In the genomic region with DNA sequence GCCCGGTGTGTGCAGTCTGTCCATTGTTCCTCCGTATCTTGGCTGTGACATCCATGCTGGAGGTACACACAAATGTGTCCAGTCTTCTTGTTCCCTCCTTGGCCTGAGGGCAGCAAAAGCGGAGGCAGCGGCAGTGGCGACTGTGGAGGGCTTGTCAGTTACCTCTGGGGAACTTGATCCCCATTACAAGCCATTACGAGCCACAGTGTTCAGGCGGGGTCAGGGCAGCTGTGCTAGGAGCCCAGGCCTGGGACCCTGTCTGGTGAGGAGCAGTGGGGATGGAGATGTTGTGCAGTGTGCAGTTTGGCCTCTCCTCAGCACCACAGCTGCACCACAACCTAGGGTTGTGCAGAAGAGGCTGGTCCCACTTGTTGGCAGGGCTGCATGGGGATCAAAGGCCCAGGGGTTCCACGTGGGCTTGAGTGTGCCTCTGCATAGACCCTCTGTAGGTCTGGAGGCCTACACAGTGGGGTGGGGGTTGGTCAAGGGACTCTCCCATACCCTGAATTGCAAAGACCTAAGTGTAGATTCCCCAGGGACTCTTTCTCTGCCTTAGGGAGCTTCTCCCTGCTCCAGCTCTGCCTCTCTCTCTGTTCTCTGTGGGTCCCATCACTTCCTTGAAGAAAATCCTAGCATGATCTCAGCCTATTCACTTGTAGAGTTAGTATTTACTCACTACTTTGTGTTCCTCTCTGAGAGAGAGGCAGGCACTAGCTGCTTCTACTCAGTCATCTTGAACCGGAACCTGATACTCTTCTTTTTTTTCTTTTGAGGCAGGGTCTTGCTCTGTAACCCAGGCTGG, we compare ENCODE assay signal across 8 cellular contexts. TPM values are rescaled to one million over a fixed set of nuclear protein-coding genes. Genes with fewer than 3 reads are reported as not detected.
DNase-seq lines count a peak whose midpoint lies in the region; ATAC-seq and TF ChIP-seq lines count a peak whose summit lies in the region.

No MANE protein-coding gene starts in this region.

- H3K27ac ChIP-seq in right cardiac atrium (ENCODE audit: low read length) (peak overlapping the region; percentile 68), vagina (peak overlapping the region; percentile 63)
- peak overlapping the region; percentile 73 for H3K27ac ChIP-seq in naive thymus-derived CD4-positive, alpha-beta T cell (ENCODE audit: low read depth, low read length)

- H3K4me1 ChIP-seq in right cardiac atrium (ENCODE audit: control insufficient read depth, insufficient read depth, low read length) = peaks cover 10% of the 10 kb centered on the region
- H3K4me1 ChIP-seq in naive thymus-derived CD4-positive, alpha-beta T cell (ENCODE audit: control insufficient read depth in 2 of 2, insufficient read depth in 2 of 2, low read length in 2 of 2) = peaks cover 12 to 13% of the 10 kb centered on the region in 2 donors
- peaks cover 31% of the 10 kb centered on the region for H3K4me1 ChIP-seq in vagina

- H3K9me3 ChIP-seq in right cardiac atrium (ENCODE audit: control insufficient read depth, low read length) (no peaks in the 10 kb centered on the region), vagina (no peaks in the 10 kb centered on the region)
- no peaks in the 10 kb centered on the region for H3K9me3 ChIP-seq in naive thymus-derived CD4-positive, alpha-beta T cell (ENCODE audit: control insufficient read depth in 2 of 3, low read length in 3 of 3)

- peaks cover 69% of the 10 kb centered on the region for H3K4me1 Mint-ChIP-seq in central memory CD8-positive, alpha-beta T cell
- peaks cover 45 to 74% (median 62%) of the 10 kb centered on the region in 7 donors for H3K4me1 Mint-ChIP-seq in naive thymus-derived CD4-positive, alpha-beta T cell

- WGBS in right cardiac atrium = 74% methylated on average over 9 of the region's 9 CpGs

- peak in 1 of 2 donors; percentile 29 for ATAC-seq in right cardiac atrium
- no peak for ATAC-seq in central memory CD8-positive, alpha-beta T cell (replicated peaks; ENCODE audit: extremely low read depth, poor library complexity, severe bottlenecking)
- ATAC-seq in naive thymus-derived CD4-positive, alpha-beta T cell = no peak

- H3K4me3 ChIP-seq in right cardiac atrium (ENCODE audit: low read length) = no peak overlapping the region
- peak overlapping the region; percentile 70 for H3K4me3 ChIP-seq in naive thymus-derived CD4-positive, alpha-beta T cell (ENCODE audit: low read length)
- H3K4me3 ChIP-seq in vagina = peak overlapping the region in 1 of 2 donors; percentile 24

- intact Hi-C loops in right cardiac atrium (cut with DNase I) = loop anchor here in 3 of 4 donors (2.0 to 10.0 kb wide), 3 partner anchors 216 to 430 kb away; a partner anchor contains a TSS
- intact Hi-C loops in cardiac septum (cut with DNase I) = loop anchor here (2.0 to 5.0 kb wide), 4 partner anchors 32 to 118 kb away; a partner anchor contains a TSS
- intact Hi-C loops in naive thymus-derived CD4-positive, alpha-beta T cell (cut with micrococcal nuclease) = loop anchor here (5.0 to 10.0 kb wide), 4 partner anchors 133 to 490 kb away; a partner anchor contains a TSS
- intact Hi-C loops in vagina (cut with DNase I) = loop anchor here (5.0 kb wide), 1 partner anchor 223 kb away; a partner anchor contains a TSS

- H3K27me3 ChIP-seq in right cardiac atrium (ENCODE audit: control insufficient read depth, insufficient read depth) (no peaks in the 10 kb centered on the region), vagina (no peaks in the 10 kb centered on the region)
- H3K27me3 ChIP-seq in naive thymus-derived CD4-positive, alpha-beta T cell (ENCODE audit: control insufficient read depth in 2 of 2, insufficient read depth in 2 of 2, low read length in 2 of 2) = no peaks in the 10 kb centered on the region

- CTCF ChIA-PET in naive thymus-derived CD4-positive, alpha-beta T cell (lab: Charles Lee) = interaction anchor here (0.5 to 4.3 kb wide), 6 partner anchors 12 to 219 kb away, joined by 3 to 111 read pairs (median 3); a partner anchor contains a TSS

- no peak for TF ChIP-seq CTCF in vagina (IDR thresholded peaks at IDR 0.05)

- H3K36me3 ChIP-seq in naive thymus-derived CD4-positive, alpha-beta T cell (ENCODE audit: control insufficient read depth in 2 of 3, insufficient read depth in 3 of 3, low read length in 3 of 3) = no peaks in the 10 kb centered on the region
- H3K36me3 ChIP-seq in vagina = no peaks in the 10 kb centered on the region

- no peaks in the 10 kb centered on the region for H3K27me3 Mint-ChIP-seq in central memory CD8-positive, alpha-beta T cell
- H3K27me3 Mint-ChIP-seq in naive thymus-derived CD4-positive, alpha-beta T cell = peaks cover 0 to 6% (median 0%) of the 10 kb centered on the region in 5 donors

- H3K36me3 Mint-ChIP-seq in central memory CD8-positive, alpha-beta T cell (ENCODE audit: insufficient read depth) = peaks cover 14% of the 10 kb centered on the region
- peaks cover 4 to 23% (median 9%) of the 10 kb centered on the region in 5 donors for H3K36me3 Mint-ChIP-seq in naive thymus-derived CD4-positive, alpha-beta T cell

- TF ChIP-seq POLR2A in vagina (IDR thresholded peaks at IDR 0.05) = no peak

- POLR2A ChIA-PET in naive thymus-derived CD4-positive, alpha-beta T cell (lab: Charles Lee) = interaction anchor here (0.6 to 6.8 kb wide), 15 partner anchors 24 to 222 kb away, joined by 3 to 189 read pairs (median 7); a partner anchor contains a TSS

- peak overlapping the region; percentile 95 for H3K4me3 Mint-ChIP-seq in central memory CD8-positive, alpha-beta T cell
- H3K4me3 Mint-ChIP-seq in naive thymus-derived CD4-positive, alpha-beta T cell = peak overlapping the region; percentile 88 to 98 (median 96)

- H3K27ac Mint-ChIP-seq in central memory CD8-positive, alpha-beta T cell (ENCODE audit: low read depth) = peak overlapping the region; percentile 96
- peak overlapping the region; percentile 94 to 99 (median 98) for H3K27ac Mint-ChIP-seq in naive thymus-derived CD4-positive, alpha-beta T cell

- DNase-seq in right cardiac atrium (peak in 2 of 3 donors; percentile 38 to 43), cardiac septum (ENCODE audit: low spot score) (no peak), vagina (ENCODE audit: extremely low spot score in 2 of 2) (no peak), T1000 (lab: John Stamatoyannopoulos, UW) (no peak), HPDE6-E6E7 (ENCODE audit: extremely low spot score) (no peak)
- DNase-seq in central memory CD8-positive, alpha-beta T cell (ENCODE audit: low spot score in 2 of 2) = no peak
- DNase-seq in naive thymus-derived CD4-positive, alpha-beta T cell = no peak
- DNase-seq in activated effector memory CD4-positive, alpha-beta T cell treated with Interleukin-2 at 50 U/mL for 16 hours = no peak

- H3K9me3 Mint-ChIP-seq in central memory CD8-positive, alpha-beta T cell = no peaks in the 10 kb centered on the region
- H3K9me3 Mint-ChIP-seq in naive thymus-derived CD4-positive, alpha-beta T cell = peaks cover 0 to 9% (median 0%) of the 10 kb centered on the region in 11 donors

RNA-seq across cellular contexts. Expression of a gene that starts 58.8 kb away (rescaled TPM):
- total RNA-seq in right cardiac atrium = 10 to 100 TPM; 12.0 to 21.5 (median 19.0) TPM
- 9.2 TPM for polyA plus RNA-seq in right cardiac atrium
- 23.0 TPM for total RNA-seq in cardiac septum
- 10 to 100 TPM; 13.8 to 71.9 (median 29.7) TPM for total RNA-seq in naive thymus-derived CD4-positive, alpha-beta T cell
- polyA plus RNA-seq in naive thymus-derived CD4-positive, alpha-beta T cell = 1 to 10 TPM; 5.5 to 8.0 TPM
- 21.1 TPM for total RNA-seq in vagina

Comparison
In these comparisons a context has a peak if more than half of its experiments do, and no peak if none do; other contexts are left out.
1. DNase-seq: peak in right cardiac atrium (2 of 3); none in cardiac septum (single experiment), central memory CD8-positive, alpha-beta T cell (0 of 2), naive thymus-derived CD4-positive, alpha-beta T cell (0 of 9), vagina (0 of 2), T1000 (single experiment), activated effector memory CD4-positive, alpha-beta T cell treated with Interleukin-2 at 50 U/mL for 16 hours (single experiment) and HPDE6-E6E7 (single experiment).
2. Peak in every context shown above with its lines, with median percentiles within 50 percentile points of each other: H3K27ac ChIP-seq.